ENCODE assay signal across 22 cellular contexts in genomic region chr15:75403892-75404291, GRCh38. TPM values are rescaled to one million over a fixed set of nuclear protein-coding genes. Genes with fewer than 3 reads are reported as not detected.
A peak's percentile ranks its signal among the peaks of the same experiment; 100 is the strongest.
DNase-seq lines count a peak whose midpoint lies in the region; ATAC-seq and TF ChIP-seq lines count a peak whose summit lies in the region.
"Had no signal": no experiment of that assay in that cellular context is flagged by ENCODE, and none has a peak within 500 bp of the region (broad histone marks: within the 10 kb centered on the region; RNA-seq: fewer than 3 reads in every experiment).

No MANE protein-coding gene starts in this region.

- H3K4me1 ChIP-seq in GM23338 (ENCODE audit: insufficient read depth), result no peaks in the 10 kb centered on the region
- H3K4me1 ChIP-seq: BLaER1 had no signal

- no peak overlapping the region for H2AFZ ChIP-seq in GM23338

- H3K36me3 Mint-ChIP-seq in activated T-cell treated with anti-CD3 and anti-CD28 coated beads, Interleukin-2, amount 50 U/mL, for 72 hours (ENCODE audit: insufficient read depth in 2 of 2), result peaks cover 24 to 58% of the 10 kb centered on the region in 2 donors
- peaks cover 10% of the 10 kb centered on the region for H3K36me3 Mint-ChIP-seq in T-helper 17 cell (ENCODE audit: low read depth)
- peaks cover 100% of the 10 kb centered on the region for H3K36me3 Mint-ChIP-seq in stimulated activated effector memory CD8-positive, alpha-beta T cell treated with anti-CD3 and anti-CD28 coated beads, Interleukin-12 subunit alpha, Interleukin-12 subunit beta, amount 100 ng/mL, for 72 hours
- peaks cover 91% of the 10 kb centered on the region for H3K36me3 Mint-ChIP-seq in GM23338 (ENCODE audit: low read depth)

- H3K27me3 ChIP-seq in GM23338 (ENCODE audit: insufficient read depth), result no peaks in the 10 kb centered on the region
- H3K27me3 ChIP-seq: BLaER1, MG63 had no signal

- no peaks in the 10 kb centered on the region for H3K27me3 Mint-ChIP-seq in activated T-cell treated with anti-CD3 and anti-CD28 coated beads, Interleukin-2, amount 50 U/mL, for 72 hours (ENCODE audit: low read depth)
- H3K27me3 Mint-ChIP-seq in T-helper 17 cell (no peaks in the 10 kb centered on the region), GM23338 (ENCODE audit: insufficient read depth, low read depth, poor library complexity) (peaks cover 3% of the 10 kb centered on the region)
- H3K27me3 Mint-ChIP-seq: CD4-positive, alpha-beta T cell had no signal

- 0 out of 2 replicates have a peak, but pooled peaks cover 4% of the 10 kb centered on the region for H3F3A ChIP-seq in GM23338 (replicated peaks; ENCODE audit: low read depth)

- H3K27ac Mint-ChIP-seq in activated T-cell treated with anti-CD3 and anti-CD28 coated beads, Interleukin-2, amount 50 U/mL, for 72 hours, result peak overlapping the region; percentile 78
- peak overlapping the region; percentile 34 for H3K27ac Mint-ChIP-seq in T-helper 17 cell
- peak overlapping the region; percentile 48 for H3K27ac Mint-ChIP-seq in stimulated activated effector memory CD8-positive, alpha-beta T cell treated with anti-CD3 and anti-CD28 coated beads, Interleukin-12 subunit alpha, Interleukin-12 subunit beta, amount 100 ng/mL, for 72 hours
- no peak overlapping the region for H3K27ac Mint-ChIP-seq in GM23338
- H3K27ac Mint-ChIP-seq: CD4-positive, alpha-beta T cell had no signal

- no peak overlapping the region for H3K4me2 ChIP-seq in GM23338
- H3K4me2 ChIP-seq: BLaER1 had no signal

- 0 out of 2 replicates have a peak, but pooled peaks cover 14% of the 10 kb centered on the region for H3K79me2 ChIP-seq in GM23338 (replicated peaks; ENCODE audit: insufficient read depth)

- peak; percentile 40 to 54 for ATAC-seq in activated T-cell treated with anti-CD3 and anti-CD28 coated beads, Interleukin-2, amount 50 U/mL, for 72 hours (replicated peaks in 1 of 2)
- ATAC-seq in T-helper 17 cell (no peak), GM23338 (no peak), HG02870 (IDR thresholded peaks at IDR 0.05; ENCODE audit: unreplicated experiment) (no peak)
- peak; percentile 65 for ATAC-seq in stimulated activated effector memory CD8-positive, alpha-beta T cell treated with anti-CD3 and anti-CD28 coated beads, Interleukin-12 subunit alpha, Interleukin-12 subunit beta, amount 100 ng/mL, for 72 hours
- ATAC-seq: K562 had no signal

- H3K9me3 ChIP-seq in T-helper 17 cell (ENCODE audit: control insufficient read depth, low read length, poor library complexity, severe bottlenecking), result no peaks in the 10 kb centered on the region
- H3K9me3 ChIP-seq: BLaER1, MG63 had no signal

- H3K9me3 Mint-ChIP-seq in activated T-cell treated with anti-CD3 and anti-CD28 coated beads, Interleukin-2, amount 50 U/mL, for 72 hours, result no peaks in the 10 kb centered on the region
- H3K9me3 Mint-ChIP-seq in stimulated activated effector memory CD8-positive, alpha-beta T cell treated with anti-CD3 and anti-CD28 coated beads, Interleukin-12 subunit alpha, Interleukin-12 subunit beta, amount 100 ng/mL, for 72 hours, result no peaks in the 10 kb centered on the region
- no peaks in the 10 kb centered on the region for H3K9me3 Mint-ChIP-seq in GM23338
- H3K9me3 Mint-ChIP-seq: CD4-positive, alpha-beta T cell had no signal

- H3K27ac ChIP-seq in C4-2B (peak overlapping the region; percentile 51), GM23338 (ENCODE audit: low read depth) (no peak overlapping the region)
- H3K27ac ChIP-seq: BLaER1 had no signal

- H3K4me1 Mint-ChIP-seq in activated T-cell treated with anti-CD3 and anti-CD28 coated beads, Interleukin-2, amount 50 U/mL, for 72 hours (ENCODE audit: low read depth), result peaks cover 33% of the 10 kb centered on the region
- H3K4me1 Mint-ChIP-seq in T-helper 17 cell, result peaks cover 8% of the 10 kb centered on the region
- peaks cover 25% of the 10 kb centered on the region for H3K4me1 Mint-ChIP-seq in stimulated activated effector memory CD8-positive, alpha-beta T cell treated with anti-CD3 and anti-CD28 coated beads, Interleukin-12 subunit alpha, Interleukin-12 subunit beta, amount 100 ng/mL, for 72 hours
- H3K4me1 Mint-ChIP-seq in GM23338, result no peaks in the 10 kb centered on the region

- no peak for DNase-seq in activated T-cell treated with anti-CD3 and anti-CD28 coated beads, Interleukin-2, amount 50 U/mL, for 72 hours
- DNase-seq in activated T-cell treated with anti-CD3 and anti-CD28 coated beads for 4 hours (no peak), T-helper 17 cell (no peak), GM23338 (ENCODE audit: low spot score) (no peak)
- no peak for DNase-seq in stimulated activated effector memory CD8-positive, alpha-beta T cell treated with anti-CD3 and anti-CD28 coated beads, Interleukin-12 subunit alpha, Interleukin-12 subunit beta, amount 100 ng/mL, for 72 hours (ENCODE audit: low spot score in 2 of 2)
- DNase-seq: CD4-positive, alpha-beta T cell; COR-L47; H7; Kasumi-1; MG63; NCI-H1105 treated with DMSO at 0.1 percent for 48 hours; NCI-H146; NCI-H1930; NCI-H2107; NCI-H446; NCI-H524 treated with DMSO at 0.1 percent for 48 hours; NCI-H774; SIG-M5 had no signal

- peaks cover 60% of the 10 kb centered on the region for H3K36me3 ChIP-seq in GM23338 (ENCODE audit: insufficient read depth)

- H3K4me3 Mint-ChIP-seq in activated T-cell treated with anti-CD3 and anti-CD28 coated beads, Interleukin-2, amount 50 U/mL, for 72 hours, result no peak overlapping the region
- H3K4me3 Mint-ChIP-seq in T-helper 17 cell, result no peak overlapping the region
- no peak overlapping the region for H3K4me3 Mint-ChIP-seq in stimulated activated effector memory CD8-positive, alpha-beta T cell treated with anti-CD3 and anti-CD28 coated beads, Interleukin-12 subunit alpha, Interleukin-12 subunit beta, amount 100 ng/mL, for 72 hours
- H3K4me3 Mint-ChIP-seq in GM23338, result no peak overlapping the region
- H3K4me3 Mint-ChIP-seq: CD4-positive, alpha-beta T cell had no signal

- H3K4me3 ChIP-seq in GM23338, result no peak overlapping the region
- H3K4me3 ChIP-seq: BLaER1, K562, MG63 had no signal

- H3K9me2 ChIP-seq in GM23338 (ENCODE audit: insufficient read depth), result no peaks in the 10 kb centered on the region

- peaks cover 10% of the 10 kb centered on the region for H4K20me1 ChIP-seq in GM23338 (replicated peaks; ENCODE audit: insufficient read depth)

- TF ChIP-seq CTCF in C4-2B (conservative IDR thresholded peaks at IDR 0.05), result no peak
- no peak for TF ChIP-seq CTCF in GM23338 (conservative IDR thresholded peaks at IDR 0.05; ENCODE audit: low read depth in 2 of 2)

TF ChIP-seq in GM23338, 12 proteins besides CTCF, POLR2A, EP300 and RAD21 (continues in another document):
- TF ChIP-seq CREB1 (CRISPR knock-in tag; IDR thresholded peaks at IDR 0.05; ENCODE audit: low read depth), result no peak
- TF ChIP-seq, protein P1, sequence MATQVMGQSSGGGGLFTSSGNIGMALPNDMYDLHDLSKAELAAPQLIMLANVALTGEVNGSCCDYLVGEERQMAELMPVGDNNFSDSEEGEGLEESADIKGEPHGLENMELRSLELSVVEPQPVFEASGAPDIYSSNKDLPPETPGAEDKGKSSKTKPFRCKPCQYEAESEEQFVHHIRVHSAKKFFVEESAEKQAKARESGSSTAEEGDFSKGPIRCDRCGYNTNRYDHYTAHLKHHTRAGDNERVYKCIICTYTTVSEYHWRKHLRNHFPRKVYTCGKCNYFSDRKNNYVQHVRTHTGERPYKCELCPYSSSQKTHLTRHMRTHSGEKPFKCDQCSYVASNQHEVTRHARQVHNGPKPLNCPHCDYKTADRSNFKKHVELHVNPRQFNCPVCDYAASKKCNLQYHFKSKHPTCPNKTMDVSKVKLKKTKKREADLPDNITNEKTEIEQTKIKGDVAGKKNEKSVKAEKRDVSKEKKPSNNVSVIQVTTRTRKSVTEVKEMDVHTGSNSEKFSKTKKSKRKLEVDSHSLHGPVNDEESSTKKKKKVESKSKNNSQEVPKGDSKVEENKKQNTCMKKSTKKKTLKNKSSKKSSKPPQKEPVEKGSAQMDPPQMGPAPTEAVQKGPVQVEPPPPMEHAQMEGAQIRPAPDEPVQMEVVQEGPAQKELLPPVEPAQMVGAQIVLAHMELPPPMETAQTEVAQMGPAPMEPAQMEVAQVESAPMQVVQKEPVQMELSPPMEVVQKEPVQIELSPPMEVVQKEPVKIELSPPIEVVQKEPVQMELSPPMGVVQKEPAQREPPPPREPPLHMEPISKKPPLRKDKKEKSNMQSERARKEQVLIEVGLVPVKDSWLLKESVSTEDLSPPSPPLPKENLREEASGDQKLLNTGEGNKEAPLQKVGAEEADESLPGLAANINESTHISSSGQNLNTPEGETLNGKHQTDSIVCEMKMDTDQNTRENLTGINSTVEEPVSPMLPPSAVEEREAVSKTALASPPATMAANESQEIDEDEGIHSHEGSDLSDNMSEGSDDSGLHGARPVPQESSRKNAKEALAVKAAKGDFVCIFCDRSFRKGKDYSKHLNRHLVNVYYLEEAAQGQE (IDR thresholded peaks at IDR 0.05; ENCODE audit: unreplicated experiment), result no peak
- no peak for TF ChIP-seq JUNB (IDR thresholded peaks at IDR 0.05; ENCODE audit: unreplicated experiment)
- TF ChIP-seq NANOG (IDR thresholded peaks at IDR 0.05; ENCODE audit: borderline replicate concordance), result no peak
- TF ChIP-seq POLR2AphosphoS5 (IDR thresholded peaks at IDR 0.05; ENCODE audit: low read depth), result no peak

RNA-seq across cellular contexts. Expression of gene MAN2C1, which starts 35.5 kb away (rescaled TPM):
- 100 to 1,000 TPM; 106 to 120 TPM for total RNA-seq in activated T-cell treated with anti-CD3 and anti-CD28 coated beads, Interleukin-2, amount 50 U/mL, for 72 hours
- total RNA-seq in T-helper 17 cell, result 100 to 1,000 TPM; 344 to 450 TPM
- total RNA-seq in GM23338 (2014; rRNA removed; shearing (Covaris generic)), result 129 and 131 TPM in 2 replicates
- 31.4 and 42.3 TPM in 2 replicates for polyA plus RNA-seq in GM23338 (2016; fragmentation: Nextera tagmentation; extraction: Ambion mirVana)

RNA-seq across cellular contexts. Expression of gene SIN3A, which starts 47.6 kb away (rescaled TPM):
- total RNA-seq in activated T-cell treated with anti-CD3 and anti-CD28 coated beads, Interleukin-2, amount 50 U/mL, for 72 hours, result 10 to 100 TPM; 93.1 to 96.4 TPM
- total RNA-seq in T-helper 17 cell, result 100 to 1,000 TPM; 166 to 169 TPM
- total RNA-seq in GM23338 (2014; rRNA removed; shearing (Covaris generic)), result 68.4 and 73.0 TPM in 2 replicates
- polyA plus RNA-seq in GM23338 (2016; fragmentation: Nextera tagmentation; extraction: Ambion mirVana), result 22.6 and 24.3 TPM in 2 replicates

RNA-seq across cellular contexts. Expression of gene NEIL1, which starts 57.1 kb away (rescaled TPM):
- 10 to 100 TPM in 1 of 2 donors, 1 to 10 TPM in 1; 5.8 to 11.0 TPM for total RNA-seq in activated T-cell treated with anti-CD3 and anti-CD28 coated beads, Interleukin-2, amount 50 U/mL, for 72 hours
- 10 to 100 TPM; 31.6 to 45.0 TPM for total RNA-seq in T-helper 17 cell
- 9.7 and 17.0 TPM in 2 replicates for total RNA-seq in GM23338 (2014; rRNA removed; shearing (Covaris generic))
- polyA plus RNA-seq in GM23338 (2016; fragmentation: Nextera tagmentation; extraction: Ambion mirVana), result 6.2 and 11.7 TPM in 2 replicates

Comparison
In these comparisons a context has a peak if more than half of its experiments do, and no peak if none do; other contexts are left out.
1. ATAC-seq: peak in activated T-cell treated with anti-CD3 and anti-CD28 coated beads, Interleukin-2, amount 50 U/mL, for 72 hours (2 of 2) and stimulated activated effector memory CD8-positive, alpha-beta T cell treated with anti-CD3 and anti-CD28 coated beads, Interleukin-12 subunit alpha, Interleukin-12 subunit beta, amount 100 ng/mL, for 72 hours (single experiment); none in T-helper 17 cell (single experiment), GM23338 (single experiment) and HG02870 (single experiment).